ENCODE assay signal across 8 cellular contexts in genomic region chr3:42501321-42501680, GRCh38. TPM values are rescaled to one million over a fixed set of nuclear protein-coding genes. Genes with fewer than 3 reads are reported as not detected.
DNase-seq lines count a peak whose midpoint lies in the region; ATAC-seq lines count a peak whose summit lies in the region.

No MANE protein-coding gene starts in this region.

- peak overlapping the region; percentile 91 to 98 (median 96) for H3K4me3 Mint-ChIP-seq in naive thymus-derived CD4-positive, alpha-beta T cell

- peak; percentile 4 for DNase-seq in CD1c-positive myeloid dendritic cell (ENCODE audit: extremely low spot score)
- no peak for DNase-seq in Karpas-422
- DNase-seq in cerebellar cortex (ENCODE audit: low spot score) = peak; percentile 53
- DNase-seq in naive thymus-derived CD4-positive, alpha-beta T cell = peak in 1 of 9 donors; percentile 20
- DNase-seq in inferior parietal cortex (ENCODE audit: extremely low spot score) = no peak
- no peak for DNase-seq in HK-2 (ENCODE audit: unreplicated experiment)
- no peak for DNase-seq in stimulated activated CD4-positive, alpha-beta T cell treated with anti-CD3 and anti-CD28 coated beads, Interleukin-4, amount 100 ng/mL, for 1 hour

- CTCF ChIA-PET in naive thymus-derived CD4-positive, alpha-beta T cell (lab: Charles Lee) = interaction anchor here (0.7 to 3.4 kb wide), 21 partner anchors 9 to 516 kb away, joined by 3 to 136 read pairs (median 5); partner anchors contain the start of gene SEC22C

- H3K79me2 ChIP-seq in Karpas-422 (ENCODE audit: low read length) = no peaks in the 10 kb centered on the region

- H3K4me1 Mint-ChIP-seq in naive thymus-derived CD4-positive, alpha-beta T cell = peaks cover 27 to 50% (median 34%) of the 10 kb centered on the region in 7 donors

- H4K20me1 ChIP-seq in Karpas-422 (ENCODE audit: insufficient read depth, low read depth, low read length) = no peaks in the 10 kb centered on the region

- intact Hi-C loops in naive thymus-derived CD4-positive, alpha-beta T cell (cut with micrococcal nuclease) = loop anchor here (1.0 to 10.0 kb wide), 6 partner anchors 35 to 486 kb away; partner anchors contain the start of gene ZBTB47 (in 1 of the 2)

- peak overlapping the region; percentile 90 for H3K4me2 ChIP-seq in Karpas-422 (ENCODE audit: low read depth, low read length, poor library complexity, severe bottlenecking)

- H3K9me3 Mint-ChIP-seq in naive thymus-derived CD4-positive, alpha-beta T cell = no peaks in the 10 kb centered on the region

- H3K27me3 Mint-ChIP-seq in naive thymus-derived CD4-positive, alpha-beta T cell = peaks cover 18 to 63% (median 27%) of the 10 kb centered on the region in 5 donors

- H3K27me3 ChIP-seq in Karpas-422 (ENCODE audit: low read length) = no peaks in the 10 kb centered on the region
- H3K27me3 ChIP-seq in naive thymus-derived CD4-positive, alpha-beta T cell (ENCODE audit: control insufficient read depth in 2 of 2, insufficient read depth in 2 of 2, low read length in 2 of 2) = peaks cover 0 to 5% of the 10 kb centered on the region in 2 donors

- H3K4me3 ChIP-seq in Karpas-422 (ENCODE audit: low read length) = 0 out of 2 replicates have a peak overlapping the region, but pooled peaks have one; percentile 73
- peak overlapping the region; percentile 70 for H3K4me3 ChIP-seq in naive thymus-derived CD4-positive, alpha-beta T cell (ENCODE audit: low read length)

- no peaks in the 10 kb centered on the region for H3K36me3 ChIP-seq in Karpas-422 (ENCODE audit: insufficient read depth, low read length)
- H3K36me3 ChIP-seq in naive thymus-derived CD4-positive, alpha-beta T cell (ENCODE audit: control insufficient read depth in 2 of 3, insufficient read depth in 3 of 3, low read length in 3 of 3) = no peaks in the 10 kb centered on the region

- peaks cover 14% of the 10 kb centered on the region for H3K4me1 ChIP-seq in Karpas-422 (ENCODE audit: low read length)
- peaks cover 0 to 27% of the 10 kb centered on the region in 2 donors for H3K4me1 ChIP-seq in naive thymus-derived CD4-positive, alpha-beta T cell (ENCODE audit: control insufficient read depth in 2 of 2, insufficient read depth in 2 of 2, low read length in 2 of 2)

- POLR2A ChIA-PET in naive thymus-derived CD4-positive, alpha-beta T cell (lab: Charles Lee) = interaction anchor here (0.9 to 5.1 kb wide), 10 partner anchors 11 to 56 kb away, joined by 3 to 82 read pairs (median 11); no protein-coding TSS in a partner anchor

- H3K27ac ChIP-seq in Karpas-422 (ENCODE audit: low read length) = no peak overlapping the region
- peak overlapping the region; percentile 79 for H3K27ac ChIP-seq in naive thymus-derived CD4-positive, alpha-beta T cell (ENCODE audit: low read depth, low read length)

- H3K9ac ChIP-seq in Karpas-422 (ENCODE audit: low read length) = no peak overlapping the region

- H2AFZ ChIP-seq in Karpas-422 (ENCODE audit: low read length) = no peak overlapping the region

- ATAC-seq in naive thymus-derived CD4-positive, alpha-beta T cell = no peak
- ATAC-seq in HG03159 (IDR thresholded peaks at IDR 0.05; ENCODE audit: unreplicated experiment) = no peak

- H3K9me3 ChIP-seq in Karpas-422 (ENCODE audit: low read length) = no peaks in the 10 kb centered on the region
- no peaks in the 10 kb centered on the region for H3K9me3 ChIP-seq in naive thymus-derived CD4-positive, alpha-beta T cell (ENCODE audit: control insufficient read depth in 2 of 3, low read length in 3 of 3)

- peak overlapping the region in 5 of 9 donors; percentile 48 to 94 (median 66) for H3K27ac Mint-ChIP-seq in naive thymus-derived CD4-positive, alpha-beta T cell

- no peaks in the 10 kb centered on the region for H3K9me2 ChIP-seq in Karpas-422 (replicated peaks; ENCODE audit: insufficient read depth, low read length)

- no peaks in the 10 kb centered on the region for H3K36me3 Mint-ChIP-seq in naive thymus-derived CD4-positive, alpha-beta T cell

RNA-seq across cellular contexts. Expression of gene VIPR1, which starts 1.1 kb away (rescaled TPM):
- 0.41 and 2.5 TPM in 2 replicates for total RNA-seq in Karpas-422 (2014; rRNA removed; shearing (Covaris generic); ENCODE audit: low replicate concordance)
- total RNA-seq in naive thymus-derived CD4-positive, alpha-beta T cell = 100 to 1,000 TPM in 2 of 5 experiments, 10 to 100 TPM in 2, 1 to 10 TPM in 1; 8.0 to 133 (median 70.5) TPM
- polyA plus RNA-seq in naive thymus-derived CD4-positive, alpha-beta T cell = 10 to 100 TPM; 30.5 to 44.8 TPM

Comparison
In these comparisons a context has a peak if more than half of its experiments do, and no peak if none do; other contexts are left out.
1. DNase-seq: peak in CD1c-positive myeloid dendritic cell (single experiment) and cerebellar cortex (single experiment); none in Karpas-422 (single experiment), inferior parietal cortex (single experiment), HK-2 (single experiment) and stimulated activated CD4-positive, alpha-beta T cell treated with anti-CD3 and anti-CD28 coated beads, Interleukin-4, amount 100 ng/mL, for 1 hour (single experiment).